ENCODE assay signal across 1 cellular context in genomic region chr14:36524220-36524837, GRCh38.
TF ChIP-seq lines count a peak whose summit lies in the region.

No MANE protein-coding gene starts in this region.

TF ChIP-seq in K562, 482 proteins besides CTCF, POLR2A, EP300 and RAD21 (continued from another document):
- TF ChIP-seq MAFG (tag; conservative IDR thresholded peaks at IDR 0.05) (no peak), ELF4 (CRISPR knock-in tag; IDR thresholded peaks at IDR 0.05) (no peak), HIVEP1 (CRISPR knock-in tag; IDR thresholded peaks at IDR 0.05) (no peak), HOXB6 (CRISPR knock-in tag; IDR thresholded peaks at IDR 0.05; ENCODE audit: borderline replicate concordance) (no peak), FOSL1 (tag; conservative IDR thresholded peaks at IDR 0.05) (no peak), ZNF143 (CRISPR knock-in tag; IDR thresholded peaks at IDR 0.05) (no peak), DIDO1 (tag; IDR thresholded peaks at IDR 0.05; ENCODE audit: low read depth) (no peak), RBM14 (IDR thresholded peaks at IDR 0.05; ENCODE audit: borderline replicate concordance, insufficient read depth, low read depth, low read length) (no peak), NR2C2 (CRISPR knock-in tag; IDR thresholded peaks at IDR 0.05) (no peak), NR2C2 (tag; IDR thresholded peaks at IDR 0.05) (no peak)
- TF ChIP-seq, protein P1, sequence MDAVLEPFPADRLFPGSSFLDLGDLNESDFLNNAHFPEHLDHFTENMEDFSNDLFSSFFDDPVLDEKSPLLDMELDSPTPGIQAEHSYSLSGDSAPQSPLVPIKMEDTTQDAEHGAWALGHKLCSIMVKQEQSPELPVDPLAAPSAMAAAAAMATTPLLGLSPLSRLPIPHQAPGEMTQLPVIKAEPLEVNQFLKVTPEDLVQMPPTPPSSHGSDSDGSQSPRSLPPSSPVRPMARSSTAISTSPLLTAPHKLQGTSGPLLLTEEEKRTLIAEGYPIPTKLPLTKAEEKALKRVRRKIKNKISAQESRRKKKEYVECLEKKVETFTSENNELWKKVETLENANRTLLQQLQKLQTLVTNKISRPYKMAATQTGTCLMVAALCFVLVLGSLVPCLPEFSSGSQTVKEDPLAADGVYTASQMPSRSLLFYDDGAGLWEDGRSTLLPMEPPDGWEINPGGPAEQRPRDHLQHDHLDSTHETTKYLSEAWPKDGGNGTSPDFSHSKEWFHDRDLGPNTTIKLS (IDR thresholded peaks at IDR 0.05; ENCODE audit: borderline replicate concordance, low read depth), result no peak
- TF ChIP-seq, protein P2, sequence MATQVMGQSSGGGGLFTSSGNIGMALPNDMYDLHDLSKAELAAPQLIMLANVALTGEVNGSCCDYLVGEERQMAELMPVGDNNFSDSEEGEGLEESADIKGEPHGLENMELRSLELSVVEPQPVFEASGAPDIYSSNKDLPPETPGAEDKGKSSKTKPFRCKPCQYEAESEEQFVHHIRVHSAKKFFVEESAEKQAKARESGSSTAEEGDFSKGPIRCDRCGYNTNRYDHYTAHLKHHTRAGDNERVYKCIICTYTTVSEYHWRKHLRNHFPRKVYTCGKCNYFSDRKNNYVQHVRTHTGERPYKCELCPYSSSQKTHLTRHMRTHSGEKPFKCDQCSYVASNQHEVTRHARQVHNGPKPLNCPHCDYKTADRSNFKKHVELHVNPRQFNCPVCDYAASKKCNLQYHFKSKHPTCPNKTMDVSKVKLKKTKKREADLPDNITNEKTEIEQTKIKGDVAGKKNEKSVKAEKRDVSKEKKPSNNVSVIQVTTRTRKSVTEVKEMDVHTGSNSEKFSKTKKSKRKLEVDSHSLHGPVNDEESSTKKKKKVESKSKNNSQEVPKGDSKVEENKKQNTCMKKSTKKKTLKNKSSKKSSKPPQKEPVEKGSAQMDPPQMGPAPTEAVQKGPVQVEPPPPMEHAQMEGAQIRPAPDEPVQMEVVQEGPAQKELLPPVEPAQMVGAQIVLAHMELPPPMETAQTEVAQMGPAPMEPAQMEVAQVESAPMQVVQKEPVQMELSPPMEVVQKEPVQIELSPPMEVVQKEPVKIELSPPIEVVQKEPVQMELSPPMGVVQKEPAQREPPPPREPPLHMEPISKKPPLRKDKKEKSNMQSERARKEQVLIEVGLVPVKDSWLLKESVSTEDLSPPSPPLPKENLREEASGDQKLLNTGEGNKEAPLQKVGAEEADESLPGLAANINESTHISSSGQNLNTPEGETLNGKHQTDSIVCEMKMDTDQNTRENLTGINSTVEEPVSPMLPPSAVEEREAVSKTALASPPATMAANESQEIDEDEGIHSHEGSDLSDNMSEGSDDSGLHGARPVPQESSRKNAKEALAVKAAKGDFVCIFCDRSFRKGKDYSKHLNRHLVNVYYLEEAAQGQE (CRISPR knock-in tag; IDR thresholded peaks at IDR 0.05; ENCODE audit: low read depth), result no peak
